ENCODE assay signal across 18 cellular contexts in the genomic region with DNA sequence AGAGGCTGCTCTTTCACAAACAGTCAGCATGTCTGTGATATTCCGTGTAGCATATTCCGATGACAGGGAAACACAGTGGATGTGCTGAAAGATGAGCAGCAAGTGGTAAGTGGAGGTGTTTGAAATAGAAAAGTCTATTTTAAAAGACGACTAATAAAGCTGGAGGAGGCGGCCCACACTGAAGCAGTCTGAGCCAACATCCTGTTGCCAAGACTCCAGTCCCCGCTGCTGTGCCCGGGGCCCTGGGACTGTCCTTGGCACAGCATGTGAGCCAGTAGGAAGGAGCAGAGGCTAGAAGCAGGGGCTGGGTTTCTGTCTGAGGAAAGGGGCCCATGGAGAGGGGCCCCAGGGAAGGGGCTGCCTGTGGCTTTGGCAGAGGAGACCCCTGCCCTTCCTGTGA.
DNase-seq lines count a peak whose midpoint lies in the region; ATAC-seq lines count a peak whose summit lies in the region.
"Had no signal": no experiment of that assay in that cellular context is flagged by ENCODE, and none has a peak within 500 bp of the region (broad histone marks: within the 10 kb centered on the region; RNA-seq: fewer than 3 reads in every experiment).

No MANE protein-coding gene starts in this region.

- ATAC-seq in GM21390 (IDR thresholded peaks at IDR 0.05; ENCODE audit: unreplicated experiment), result no peak

- H3K27ac ChIP-seq in caudate nucleus (ENCODE audit: low read depth, low read length), result no peak overlapping the region
- H3K27ac ChIP-seq: GM23248, SJCRH30 had no signal

- DNase-seq in NCI-H69 (lab: John Stamatoyannopoulos, UW) (peak; percentile 6), caudate nucleus (lab: John Stamatoyannopoulos, UW) (peak in 36 of 61 donors; percentile 1 to 75 (median 16)), left kidney (ENCODE audit: low read depth, low spot score) (peak; percentile 15), putamen (ENCODE audit: low spot score) (peak; percentile 52), SKM-1 (lab: John Stamatoyannopoulos, UW; ENCODE audit: unreplicated experiment) (no peak)
- no peak for DNase-seq in activated effector memory CD4-positive, alpha-beta T cell treated with anti-CD3 and anti-CD28 coated beads, Interleukin-2, amount 50 U/mL, for 16 hours
- DNase-seq: BE2C; CD4-positive, alpha-beta T cell; EL; GM23248; NCI-H1105 treated with DMSO at 0.1 percent for 48 hours; NCI-H1694 treated with DMSO at 0.1 percent for 48 hours; NCI-H2107; NCI-H345; NCI-H526 treated with DMSO at 0.1 percent for 48 hours; RPMI8226; SJCRH30 had no signal

Comparison
In these comparisons a context has a peak if more than half of its experiments do, and no peak if none do; other contexts are left out.
1. DNase-seq: peak in NCI-H69 (single experiment), caudate nucleus (36 of 61), left kidney (single experiment) and putamen (single experiment); none in activated effector memory CD4-positive, alpha-beta T cell treated with anti-CD3 and anti-CD28 coated beads, Interleukin-2, amount 50 U/mL, for 16 hours (single experiment) and SKM-1 (single experiment).